In genomic region chr6:39980839-39981580, GRCh38 we compare ENCODE assay signal across 8 cellular contexts. TPM values are rescaled to one million over a fixed set of nuclear protein-coding genes. Genes with fewer than 3 reads are reported as not detected.
A peak's percentile ranks its signal among the peaks of the same experiment; 100 is the strongest.
DNase-seq lines count a peak whose midpoint lies in the region; ATAC-seq, FAIRE-seq and TF ChIP-seq lines count a peak whose summit lies in the region.

No MANE protein-coding gene starts in this region.

- H3K79me2 ChIP-seq in K562 (ENCODE audit: control insufficient read depth, insufficient read depth, low read length): no peaks in the 10 kb centered on the region

- no peaks in the 10 kb centered on the region for H3K9me1 ChIP-seq in K562 (ENCODE audit: control insufficient read depth, insufficient read depth, low read length)

- no peaks in the 10 kb centered on the region for H3K9me3 Mint-ChIP-seq in T-helper 2 cell treated with Interferon-gamma antibody and Interleukin-4, amounts not matched to agents 5 μg/mL and 100 μg/mL, for 36 hours

- peaks cover 5% of the 10 kb centered on the region for H3K27me3 Mint-ChIP-seq in T-helper 2 cell treated with Interferon-gamma antibody and Interleukin-4, amounts not matched to agents 5 μg/mL and 100 μg/mL, for 36 hours (ENCODE audit: low read depth)

- H3K36me3 Mint-ChIP-seq in T-helper 2 cell treated with Interferon-gamma antibody and Interleukin-4, amounts not matched to agents 5 μg/mL and 100 μg/mL, for 36 hours (ENCODE audit: low read depth): no peaks in the 10 kb centered on the region

- intact Hi-C loops in K562 (cut with micrococcal nuclease): loop anchor here (1.0 to 10.0 kb wide), 3 partner anchors 327 to 864 kb away; no protein-coding TSS in a partner anchor

- ATAC-seq in K562: peak; percentile 94

- no peak overlapping the region for H3K4me3 ChIP-seq in K562
- no peak overlapping the region for H3K4me3 ChIP-seq in suprapubic skin

- H3K4me1 Mint-ChIP-seq in T-helper 2 cell treated with Interferon-gamma antibody and Interleukin-4, amounts not matched to agents 5 μg/mL and 100 μg/mL, for 36 hours (ENCODE audit: low read depth): no peaks in the 10 kb centered on the region

- H3K4me3 Mint-ChIP-seq in T-helper 2 cell treated with Interferon-gamma antibody and Interleukin-4, amounts not matched to agents 5 μg/mL and 100 μg/mL, for 36 hours: no peak overlapping the region

- DNase-seq in AG09319 (ENCODE audit: extremely low read depth, low read depth) (no peak), GM12891 (ENCODE audit: insufficient read length, low spot score) (peak; percentile 10), NCI-H2227 treated with DMSO at 0.1 percent for 48 hours (lab: John Stamatoyannopoulos, UW) (peak; percentile 60), K562 (ENCODE audit: extremely low read depth in 1 of 4, low spot score in 3 of 4) (peak; percentile 62 to 78 (median 66)), iPS-NIHi7 (ENCODE audit: extremely low spot score) (peak; percentile 80), suprapubic skin (ENCODE audit: low spot score in 2 of 2) (no peak)
- DNase-seq in stimulated activated naive CD4-positive, alpha-beta T cell treated with Interleukin-2 at 50 U/mL for 16 hours (lab: John Stamatoyannopoulos, UW): no peak
- no peak for DNase-seq in T-helper 2 cell treated with Interferon-gamma antibody and Interleukin-4, amounts not matched to agents 5 μg/mL and 100 μg/mL, for 36 hours (ENCODE audit: low spot score)

- in situ Hi-C loops in K562 (cut with MboI): no loop called here

- no TSS peak for BruUV-seq in K562 (replicated peaks; lab: Mats Ljungman, UMichigan)

- CTCF ChIA-PET in K562 (lab: Yijun Ruan, JAX; ENCODE audit: low intra/inter-chr PET ratio): interaction anchor here (0.6 to 2.9 kb wide), 4 partner anchors 77 to 350 kb away, joined by 3 to 22 read pairs (median 4); no protein-coding TSS in a partner anchor

- no peak overlapping the region for H3K27ac Mint-ChIP-seq in T-helper 2 cell treated with Interferon-gamma antibody and Interleukin-4, amounts not matched to agents 5 μg/mL and 100 μg/mL, for 36 hours

- WGBS in K562 (ENCODE audit: insufficient coverage, low coverage, missing lambda C conversion rate): 21% methylated on average over 3 of the region's 3 CpGs
- WGBS in suprapubic skin: 45% methylated on average over 3 of the region's 3 CpGs

- H3K9me3 ChIP-seq in K562 (replicated peaks; ENCODE audit: control insufficient read depth, insufficient read depth, low read depth, low read length) (no peaks in the 10 kb centered on the region), suprapubic skin (no peaks in the 10 kb centered on the region)

- no peak for TF ChIP-seq EP300 in K562 (IDR thresholded peaks at IDR 0.05; ENCODE audit: low read length)
- TF ChIP-seq EP300 in suprapubic skin (IDR thresholded peaks at IDR 0.05): no peak

- peak; percentile 83 to 85 for TF ChIP-seq RAD21 in K562 (CRISPR knock-in tag; conservative IDR thresholded peaks at IDR 0.05 in 1 of 2, IDR thresholded peaks at IDR 0.05 in 1 of 2)

- H3K4me1 ChIP-seq in K562 (replicated peaks in 1 of 2; ENCODE audit: control insufficient read depth in 2 of 2, insufficient read depth in 2 of 2, low read length in 2 of 2) (peaks cover 0 to 9% of the 10 kb centered on the region in 2 experiments; a peak in 2 of 5 replicates), suprapubic skin (peaks cover 11% of the 10 kb centered on the region)

- H3K36me3 ChIP-seq in K562 (ENCODE audit: control insufficient read depth, insufficient read depth, low read length): no peaks in the 10 kb centered on the region
- H3K36me3 ChIP-seq in suprapubic skin: no peaks in the 10 kb centered on the region

- H4K20me1 ChIP-seq in K562 (replicated peaks; ENCODE audit: control insufficient read depth, insufficient read depth, low read length): no peaks in the 10 kb centered on the region

- no peaks in the 10 kb centered on the region; a peak in 1 of 5 replicates for H3K27me3 ChIP-seq in K562 (ENCODE audit: control insufficient read depth in 2 of 2, insufficient read depth in 2 of 2, low read length in 2 of 2)
- H3K27me3 ChIP-seq in suprapubic skin: no peaks in the 10 kb centered on the region

- TF ChIP-seq CTCF in AG09319 (IDR thresholded peaks at IDR 0.05; ENCODE audit: low read depth, low read length) (peak; percentile 46), K562 (IDR thresholded peaks at IDR 0.05 in 2 of 3, conservative IDR thresholded peaks at IDR 0.05 in 1 of 3; ENCODE audit: insufficient read depth in 2 of 3, low read depth in 1 of 3, low read length in 3 of 3) (peak; percentile 62 to 93 (median 67)), suprapubic skin (IDR thresholded peaks at IDR 0.05) (peak in 1 of 2 donors; percentile 29)

- POLR2A ChIA-PET in K562 (lab: Yijun Ruan, JAX): interaction anchor here (0.5 to 0.6 kb wide), 3 partner anchors 13 to 1530 kb away, joined by 3 read pairs; no protein-coding TSS in a partner anchor

- H3K9ac ChIP-seq in K562 (ENCODE audit: insufficient read depth in 1 of 2, low read depth in 2 of 2, low read length in 2 of 2): no peak overlapping the region

- TF ChIP-seq POLR2A in GM12891 (IDR thresholded peaks at IDR 0.05; ENCODE audit: low read depth, low read length) (no peak), K562 (conservative IDR thresholded peaks at IDR 0.05) (no peak), suprapubic skin (IDR thresholded peaks at IDR 0.05) (no peak)

- no peak overlapping the region for H3K4me2 ChIP-seq in K562 (ENCODE audit: insufficient read depth, low read length)

- FAIRE-seq in GM12891 (lab: Jason Lieb, UNC) (no peak), K562 (lab: Jason Lieb, UNC) (peak; percentile 65)

- H3K27ac ChIP-seq in K562 (ENCODE audit: extremely low read depth, low read depth, low read length) (no peak overlapping the region), suprapubic skin (peak overlapping the region; percentile 14)

- peak overlapping the region; percentile 28; the same call in 1 of the 2 replicates for H2AFZ ChIP-seq in K562 (ENCODE audit: low read depth, low read length)

TF ChIP-seq in GM12891, 5 proteins besides CTCF, POLR2A, EP300 and RAD21:
- TF ChIP-seq SPI1 (IDR thresholded peaks at IDR 0.05; ENCODE audit: low read depth, low read length) (no peak), POLR2AphosphoS5 (IDR thresholded peaks at IDR 0.05; ENCODE audit: low read depth, low read length) (no peak), POU2F2 (IDR thresholded peaks at IDR 0.05; ENCODE audit: low read depth, low read length) (no peak)

TF ChIP-seq in K562, 482 proteins besides CTCF, POLR2A, EP300 and RAD21 (continues in another document):
- peak; percentile 100 for TF ChIP-seq ZNF384 (IDR thresholded peaks at IDR 0.05; ENCODE audit: low read depth, low read length)
- no peak for TF ChIP-seq PRPF4 (IDR thresholded peaks at IDR 0.05; ENCODE audit: insufficient read depth, low read depth, low read length, poor library complexity, severe bottlenecking)
- TF ChIP-seq CC2D1A (IDR thresholded peaks at IDR 0.05): peak; percentile 57; the same call in 1 of the 2 replicates
- TF ChIP-seq ZNF143 (CRISPR knock-in tag; IDR thresholded peaks at IDR 0.05): no peak
- TF ChIP-seq MEF2D (tag; conservative IDR thresholded peaks at IDR 0.05; ENCODE audit: low read depth): peak; percentile 56; the same call in 1 of the 2 replicates
- peak; percentile 66 for TF ChIP-seq SMC3 (conservative IDR thresholded peaks at IDR 0.05; ENCODE audit: insufficient read depth, low read depth, low read length)
- TF ChIP-seq ZNF766 (CRISPR knock-in tag; conservative IDR thresholded peaks at IDR 0.05): peak; percentile 99
- TF ChIP-seq RCOR1 (IDR thresholded peaks at IDR 0.05; ENCODE audit: borderline replicate concordance in 1 of 2, low read depth in 2 of 2, low read length in 2 of 2): 0 out of 4 replicates have a peak, but pooled peaks of 1 of the 2 experiments have one; percentile 10
- TF ChIP-seq TFE3 (CRISPR knock-in tag; IDR thresholded peaks at IDR 0.05): no peak
- no peak for TF ChIP-seq ETV6 (IDR thresholded peaks at IDR 0.05; ENCODE audit: borderline replicate concordance in 1 of 2, low read depth in 2 of 2, low read length in 1 of 2)
- TF ChIP-seq ETV6 (CRISPR knock-in tag; IDR thresholded peaks at IDR 0.05; ENCODE audit: borderline replicate concordance): no peak

RNA-seq across cellular contexts. Expression of gene MOCS1, which starts 46.7 kb away (rescaled TPM):
- not detected for polyA plus RNA-seq in GM12891 (2012; ENCODE audit: low read depth, missing spikeins)
- 1.1 and 2.6 TPM in 2 replicates for total RNA-seq in K562 (2011; cell fraction: chromatin; rRNA removed; ENCODE audit: low replicate concordance)
- total RNA-seq in K562 (2011; cell fraction: nucleolus; rRNA removed): 1.7 and 2.0 TPM in 2 replicates
- total RNA-seq in K562 (2011; cell fraction: nucleoplasm; rRNA removed): 1.5 and 1.6 TPM in 2 replicates
- total RNA-seq in K562 (2014; rRNA removed) (12.5 and 14.1 TPM in 2 replicates), K562 (2014; rRNA removed; fragmentation: Illumina TruSeq; extraction: Trizol) (4.7 and 6.0 TPM in 2 replicates), K562 (2015; rRNA removed; fragmentation: Illumina TruSeq; extraction: Trizol) (10.7 and 12.0 TPM in 2 replicates), K562 (2021) (12.7 and 15.3 TPM in 2 replicates), suprapubic skin (10 to 100 TPM in 2 of 4 donors, 1 to 10 TPM in 2; 4.2 to 13.8 (median 10.2) TPM)
- polyA plus RNA-seq in K562 (2011; rRNA removed) (0.47 and 1.0 TPM in 2 replicates), K562 (2014; fragmentation: Illumina TruSeq; extraction: Trizol) (10.0 and 10.9 TPM in 2 replicates), K562 (2014; fragmentation: Nextera tagmentation; extraction: Ambion mirVana) (under 1 TPM; 0.69 to 0.95 TPM), K562 (2014; rRNA removed) (8.7 and 9.6 TPM in 2 replicates)
- 0.65 and 1.7 TPM in 2 replicates for polyA plus RNA-seq in K562 (2011; cell fraction: cytosol; rRNA removed)
- 0.55 and 2.0 TPM in 2 replicates for polyA plus RNA-seq in K562 (2011; cell fraction: nucleus; rRNA removed)
- 11.4 and 35.7 TPM in 2 replicates for polyA plus RNA-seq in K562 (2012)
- polyA minus RNA-seq in K562 (2011; rRNA and poly(A)+ RNA removed): 0.54 and 1.2 TPM in 2 replicates
- polyA minus RNA-seq in K562 (2011; cell fraction: cytosol; rRNA and poly(A)+ RNA removed): 2.2 TPM in 1 of 2 replicates, not detected in the other
- 0.67 and 1.5 TPM in 2 replicates for polyA minus RNA-seq in K562 (2011; cell fraction: nucleus; rRNA and poly(A)+ RNA removed)

Comparison
In these comparisons a context has a peak if more than half of its experiments do, and no peak if none do; other contexts are left out.
1. DNase-seq: peak in GM12891 (single experiment), NCI-H2227 treated with DMSO at 0.1 percent for 48 hours (single experiment), K562 (4 of 4) and iPS-NIHi7 (single experiment); none in AG09319 (single experiment), suprapubic skin (0 of 2), stimulated activated naive CD4-positive, alpha-beta T cell treated with Interleukin-2 at 50 U/mL for 16 hours (single experiment) and T-helper 2 cell treated with Interferon-gamma antibody and Interleukin-4, amounts not matched to agents 5 μg/mL and 100 μg/mL, for 36 hours (single experiment).